ENCODE assay signal across 7 cellular contexts in the genomic region with DNA sequence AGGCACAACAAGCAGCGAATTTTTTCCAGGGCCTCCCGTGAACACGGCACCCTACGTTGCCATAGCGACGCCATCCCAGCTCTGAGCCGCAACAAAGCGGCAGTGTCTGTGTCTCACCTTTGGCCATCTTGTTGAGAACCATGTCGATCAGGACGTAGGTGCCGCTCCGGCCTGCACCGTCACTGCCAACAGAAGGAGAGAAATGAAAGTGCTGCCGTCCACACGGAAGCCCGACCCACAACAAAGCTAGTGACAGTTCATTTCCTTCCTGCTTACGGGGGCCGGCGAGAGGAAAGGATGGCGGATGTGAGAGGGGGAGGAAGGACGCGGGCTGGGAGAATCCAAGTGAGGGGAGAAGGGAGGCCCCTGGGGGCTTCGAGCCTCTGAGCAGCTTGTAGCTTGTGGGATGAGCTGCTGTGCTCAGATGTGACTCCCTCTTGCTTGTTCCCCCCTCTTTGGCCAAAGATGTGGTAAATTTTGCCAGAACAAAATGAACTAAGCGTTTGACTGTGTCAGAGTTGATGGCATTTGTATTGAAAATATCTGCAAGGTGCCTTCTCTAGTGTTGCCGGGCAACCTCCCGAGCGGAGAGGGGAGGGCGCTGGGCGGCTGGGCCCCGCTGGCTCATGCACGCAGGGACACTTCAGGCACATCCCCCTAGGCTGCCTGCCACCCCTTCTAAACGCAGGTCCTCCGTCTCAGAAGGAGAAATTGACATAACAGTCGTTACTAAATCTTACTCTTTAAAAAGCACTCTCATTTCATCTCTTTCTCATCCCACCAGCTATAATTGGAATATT.
DNase-seq lines count a peak whose midpoint lies in the region; ATAC-seq lines count a peak whose summit lies in the region.

No MANE protein-coding gene starts in this region.

- WGBS in mesenchymal stem cell, result 57% methylated on average over 31 of the region's 34 CpGs

- H4K91ac ChIP-seq in mesenchymal stem cell (ENCODE audit: low read length), result no peak overlapping the region

- H2BK120ac ChIP-seq in mesenchymal stem cell (ENCODE audit: low read depth, low read length), result no peak overlapping the region

- H2AK5ac ChIP-seq in mesenchymal stem cell (ENCODE audit: low read length, severe bottlenecking), result no peak overlapping the region

- no peak overlapping the region for H3K4ac ChIP-seq in mesenchymal stem cell (ENCODE audit: low read depth in 1 of 2, low read length in 2 of 2)

- no peak overlapping the region for H3K14ac ChIP-seq in mesenchymal stem cell (ENCODE audit: low read length in 2 of 2)

- H2BK15ac ChIP-seq in mesenchymal stem cell (ENCODE audit: low read depth, poor library complexity, severe bottlenecking), result no peak overlapping the region

- no peaks in the 10 kb centered on the region for H3K36me3 ChIP-seq in duodenal mucosa (ENCODE audit: control insufficient read depth in 1 of 2, insufficient read depth in 2 of 2, low read length in 2 of 2)
- H3K36me3 ChIP-seq in mesenchymal stem cell (ENCODE audit: control insufficient read depth in 1 of 2, insufficient read depth in 2 of 2, low read depth in 1 of 2, low read length in 2 of 2), result no peaks in the 10 kb centered on the region

- peak overlapping the region; percentile 86 to 91 for H3K4me3 ChIP-seq in duodenal mucosa (ENCODE audit: low read depth in 1 of 2, low read length in 2 of 2)
- peak overlapping the region in 1 of 2 experiments; percentile 89 for H3K4me3 ChIP-seq in mesenchymal stem cell (ENCODE audit: insufficient read depth in 1 of 2, low read depth in 1 of 2, low read length in 2 of 2)

- H3K27ac ChIP-seq in duodenal mucosa (ENCODE audit: low read depth, low read length), result no peak overlapping the region
- no peak overlapping the region for H3K27ac ChIP-seq in mesenchymal stem cell (ENCODE audit: low read length, poor library complexity, severe bottlenecking)

- peak overlapping the region; percentile 51 to 68 for H3K9ac ChIP-seq in duodenal mucosa (ENCODE audit: low read depth in 1 of 2, low read length in 2 of 2)
- peak overlapping the region; percentile 77 for H3K9ac ChIP-seq in mesenchymal stem cell (ENCODE audit: low read length)

- no peak overlapping the region for H2BK5ac ChIP-seq in mesenchymal stem cell (ENCODE audit: low read depth, low read length, poor library complexity, severe bottlenecking)

- no peaks in the 10 kb centered on the region for H3K79me1 ChIP-seq in mesenchymal stem cell (replicated peaks; ENCODE audit: low read length, poor library complexity, severe bottlenecking)

- H2AFZ ChIP-seq in mesenchymal stem cell (ENCODE audit: low read depth, low read length), result no peak overlapping the region

- no peaks in the 10 kb centered on the region for H3K9me3 ChIP-seq in duodenal mucosa (ENCODE audit: control insufficient read depth in 1 of 2, low read length in 2 of 2)
- no peaks in the 10 kb centered on the region for H3K9me3 ChIP-seq in mesenchymal stem cell (ENCODE audit: control insufficient read depth, low read length)

- H2BK12ac ChIP-seq in mesenchymal stem cell (ENCODE audit: low read length in 2 of 2), result no peak overlapping the region

- no peak overlapping the region for H3K18ac ChIP-seq in mesenchymal stem cell (ENCODE audit: low read depth in 1 of 2, low read length in 2 of 2)

- H3K27me3 ChIP-seq in duodenal mucosa (ENCODE audit: control insufficient read depth in 1 of 2, insufficient read depth in 2 of 2, low read length in 2 of 2), result no peaks in the 10 kb centered on the region
- H3K27me3 ChIP-seq in mesenchymal stem cell (ENCODE audit: control insufficient read depth in 1 of 2, insufficient read depth in 1 of 2, low read length in 2 of 2), result no peaks in the 10 kb centered on the region

- DNase-seq in KBM-7 (peak; percentile 24), mesenchymal stem cell (peak; percentile 8), SIG-M5 (lab: John Stamatoyannopoulos, UW) (no peak)
- peak; percentile 12 to 35 for DNase-seq in activated CD4-positive, alpha-beta T cell treated with anti-CD3 and anti-CD28 coated beads, Interleukin-2, amount 50 U/mL, for 24 hours (ENCODE audit: low read depth in 1 of 2, low spot score in 1 of 2)
- peak; percentile 35 for DNase-seq in stimulated activated CD8-positive, alpha-beta memory T cell treated with anti-CD3 and anti-CD28 coated beads, Interleukin-12 subunit alpha, Interleukin-12 subunit beta, amount 100 ng/mL, for 1 hour (ENCODE audit: low read depth)

- H3K4me2 ChIP-seq in mesenchymal stem cell (ENCODE audit: low read length, poor library complexity, severe bottlenecking), result no peak overlapping the region

- H3K4me1 ChIP-seq in duodenal mucosa (ENCODE audit: control insufficient read depth in 1 of 2, insufficient read depth in 2 of 2, low read length in 2 of 2) (peaks cover 6% of the 10 kb centered on the region in 2 donors), mesenchymal stem cell (ENCODE audit: control insufficient read depth, insufficient read depth, low read depth, low read length) (no peaks in the 10 kb centered on the region)

- no peak overlapping the region for H3K23ac ChIP-seq in mesenchymal stem cell (ENCODE audit: low read length in 2 of 2)

- in situ Hi-C loops in KBM-7 (cut with MboI; ENCODE audit: low pct_unique_long_range_greater_than_20kb, low sequenced_read_pairs), result no loop called here

- peak; percentile 89 for ATAC-seq in GM19467 (IDR thresholded peaks at IDR 0.05; ENCODE audit: unreplicated experiment)

- no peak overlapping the region for H4K8ac ChIP-seq in mesenchymal stem cell (ENCODE audit: low read length)
